ENCODE assay signal across 23 cellular contexts in the genomic region with DNA sequence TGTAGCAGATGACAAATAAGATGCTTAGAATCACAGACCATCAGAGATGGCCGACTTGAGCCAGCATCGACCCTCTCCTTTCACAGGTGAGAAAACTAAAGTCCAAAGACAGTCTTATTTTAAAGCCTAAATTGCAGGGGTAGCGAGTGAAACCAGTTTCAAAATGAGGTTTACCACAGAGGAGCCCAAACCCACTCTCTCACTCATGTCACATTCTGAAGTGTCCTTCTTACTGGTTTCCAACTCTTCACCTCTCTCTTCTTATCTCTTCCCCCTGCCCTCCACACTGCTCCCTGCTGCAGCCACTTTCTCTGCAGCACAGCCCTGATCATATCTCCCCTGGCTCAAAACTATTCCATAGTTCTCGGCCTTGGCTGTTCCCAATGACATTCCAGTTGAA. TPM values are rescaled to one million over a fixed set of nuclear protein-coding genes. Genes with fewer than 3 reads are reported as not detected.
DNase-seq lines count a peak whose midpoint lies in the region; ATAC-seq, FAIRE-seq and TF ChIP-seq lines count a peak whose summit lies in the region.
"Had no signal": no experiment of that assay in that cellular context is flagged by ENCODE, and none has a peak within 500 bp of the region (broad histone marks: within the 10 kb centered on the region; RNA-seq: fewer than 3 reads in every experiment).

No MANE protein-coding gene starts in this region.

- H3K9me3 ChIP-seq in A549 (no peaks in the 10 kb centered on the region), lung (ENCODE audit: control insufficient read depth in 2 of 2, insufficient read depth in 1 of 2, low read length in 1 of 2) (no peaks in the 10 kb centered on the region), MG63 (no peaks in the 10 kb centered on the region)
- no peaks in the 10 kb centered on the region for H3K9me3 ChIP-seq in CD8-positive, alpha-beta T cell (ENCODE audit: low read length)
- H3K9me3 ChIP-seq: colonic mucosa, gastroesophageal sphincter, testis had no signal

- no peak for TF ChIP-seq RAD21 in A549 (conservative IDR thresholded peaks at IDR 0.05 in 1 of 2, IDR thresholded peaks at IDR 0.05 in 1 of 2)

- TF ChIP-seq POLR2A in A549 (IDR thresholded peaks at IDR 0.05; ENCODE audit: low read length): no peak

- H3K27ac Mint-ChIP-seq in CD8-positive, alpha-beta T cell: peak overlapping the region; percentile 19
- H3K27ac Mint-ChIP-seq in T-helper 2 cell treated with Interferon-gamma antibody and Interleukin-4, amounts not matched to agents 5 μg/mL and 100 μg/mL, for 36 hours: no peak overlapping the region
- H3K27ac Mint-ChIP-seq: memory B cell had no signal

- intact Hi-C loops in CD8-positive, alpha-beta T cell (cut with DNase I, micrococcal nuclease): no loop called here

- POLR2A ChIA-PET in A549 (lab: Yijun Ruan, JAX): no interaction called here
- POLR2A ChIA-PET in CD8-positive, alpha-beta T cell (lab: Charles Lee): no interaction called here

- 56% methylated on average over 4 of the region's 4 CpGs for WGBS in A549 (ENCODE audit: missing lambda C conversion rate)
- WGBS in lung, 2 donors: 87 to 96% methylated on average over 4 of the region's 4 CpGs

- H3K4me1 Mint-ChIP-seq in CD8-positive, alpha-beta T cell (ENCODE audit: low read depth): peaks cover 16% of the 10 kb centered on the region
- H3K4me1 Mint-ChIP-seq in T-helper 2 cell treated with Interferon-gamma antibody and Interleukin-4, amounts not matched to agents 5 μg/mL and 100 μg/mL, for 36 hours (ENCODE audit: low read depth): peaks cover 13% of the 10 kb centered on the region

- TF ChIP-seq CTCF in A549 (IDR thresholded peaks at IDR 0.05) (no peak), lung (IDR thresholded peaks at IDR 0.05; ENCODE audit: control extremely low read depth, extremely low read depth) (no peak)
- no peak for TF ChIP-seq CTCF in CD8-positive, alpha-beta T cell (IDR thresholded peaks at IDR 0.05)

- H3K27ac ChIP-seq in A549 (peak overlapping the region; percentile 7 to 40; a peak in 3 of 6 replicates), lung (ENCODE audit: low read depth in 1 of 2, low read length in 1 of 2) (peak overlapping the region; percentile 23 to 38)
- H3K27ac ChIP-seq in CD8-positive, alpha-beta T cell (ENCODE audit: low read depth, low read length): no peak overlapping the region
- H3K27ac ChIP-seq: colonic mucosa, SK-N-MC, testis had no signal

- no peaks in the 10 kb centered on the region for H3K27me3 ChIP-seq in CD8-positive, alpha-beta T cell (ENCODE audit: insufficient read depth, low read length)
- no peaks in the 10 kb centered on the region for H3K27me3 ChIP-seq in lung (ENCODE audit: control insufficient read depth, insufficient read depth)
- H3K27me3 ChIP-seq in MG63: no peaks in the 10 kb centered on the region
- H3K27me3 ChIP-seq: colonic mucosa, gastroesophageal sphincter, testis had no signal

- H3K36me3 Mint-ChIP-seq in CD8-positive, alpha-beta T cell: no peaks in the 10 kb centered on the region
- H3K36me3 Mint-ChIP-seq in T-helper 2 cell treated with Interferon-gamma antibody and Interleukin-4, amounts not matched to agents 5 μg/mL and 100 μg/mL, for 36 hours (ENCODE audit: low read depth): no peaks in the 10 kb centered on the region
- H3K36me3 Mint-ChIP-seq: memory B cell had no signal

- no peak for FAIRE-seq in A549 (lab: Jason Lieb, UNC)
- FAIRE-seq: GM19239, TTC549 had no signal

- no peaks in the 10 kb centered on the region for H3K9me3 Mint-ChIP-seq in CD8-positive, alpha-beta T cell
- no peaks in the 10 kb centered on the region for H3K9me3 Mint-ChIP-seq in T-helper 2 cell treated with Interferon-gamma antibody and Interleukin-4, amounts not matched to agents 5 μg/mL and 100 μg/mL, for 36 hours

- no peaks in the 10 kb centered on the region for H3K36me3 ChIP-seq in CD8-positive, alpha-beta T cell (ENCODE audit: insufficient read depth, low read length)
- no peaks in the 10 kb centered on the region for H3K36me3 ChIP-seq in lung (ENCODE audit: control insufficient read depth in 2 of 2, insufficient read depth in 2 of 2, low read length in 2 of 2)
- no peaks in the 10 kb centered on the region for H3K36me3 ChIP-seq in MG63
- H3K36me3 ChIP-seq: colonic mucosa, gastroesophageal sphincter had no signal

- no peak for DNase-seq in A549 (ENCODE audit: low read depth in 1 of 2, low spot score in 1 of 2)
- no peak for DNase-seq in CD8-positive, alpha-beta T cell
- DNase-seq in T-helper 2 cell treated with Interferon-gamma antibody and Interleukin-4, amounts not matched to agents 5 μg/mL and 100 μg/mL, for 36 hours (ENCODE audit: low spot score): no peak
- DNase-seq in lung (ENCODE audit: low spot score): no peak
- DNase-seq in stimulated activated CD4-positive, alpha-beta T cell treated with anti-CD3 and anti-CD28 coated beads, Interleukin-4, amount 100 ng/mL, for 24 hours: no peak
- DNase-seq in MG63: no peak
- no peak for DNase-seq in NCI-H2081 (lab: John Stamatoyannopoulos, UW)
- no peak for DNase-seq in HuH-7 (ENCODE audit: low spot score)
- DNase-seq: activated T-cell treated with anti-CD3 and anti-CD28 coated beads, Interleukin-2, amount 50 U/mL, for 48 hours; amniotic stem cell; colonic mucosa; DMS153; NCI-H2029; NCI-H526 treated with DMSO at 0.1 percent for 48 hours; right cardiac atrium; stimulated activated CD4-positive, alpha-beta T cell treated with anti-CD3 and anti-CD28 coated beads, Interleukin-2, amount 100 ng/mL, for 24 hours; testis had no signal

- no peak for TF ChIP-seq EP300 in A549 (IDR thresholded peaks at IDR 0.05)

- CTCF ChIA-PET in A549 (lab: Yijun Ruan, JAX): interaction anchor here (1.0 to 1.7 kb wide), 2 partner anchors 42 to 130 kb away, joined by 4 read pairs; no protein-coding TSS in a partner anchor
- CTCF ChIA-PET in CD8-positive, alpha-beta T cell (lab: Charles Lee): no interaction called here

- H3K4me3 ChIP-seq in A549: no peak overlapping the region
- H3K4me3 ChIP-seq in CD8-positive, alpha-beta T cell (ENCODE audit: low read depth, low read length): no peak overlapping the region
- H3K4me3 ChIP-seq in lung: no peak overlapping the region
- H3K4me3 ChIP-seq in MG63: no peak overlapping the region
- H3K4me3 ChIP-seq: colonic mucosa, gastroesophageal sphincter, SK-N-MC, testis had no signal

- no peaks in the 10 kb centered on the region for H3K27me3 Mint-ChIP-seq in CD8-positive, alpha-beta T cell (ENCODE audit: low read depth)
- peaks cover 17% of the 10 kb centered on the region for H3K27me3 Mint-ChIP-seq in T-helper 2 cell treated with Interferon-gamma antibody and Interleukin-4, amounts not matched to agents 5 μg/mL and 100 μg/mL, for 36 hours (ENCODE audit: low read depth)

- peaks cover 12% of the 10 kb centered on the region; the same call in 2 of the 3 replicates for H3K4me1 ChIP-seq in A549
- peaks cover 11% of the 10 kb centered on the region for H3K4me1 ChIP-seq in CD8-positive, alpha-beta T cell (ENCODE audit: insufficient read depth, low read length)
- no peaks in the 10 kb centered on the region for H3K4me1 ChIP-seq in lung (ENCODE audit: control insufficient read depth in 2 of 2, insufficient read depth in 2 of 2, low read length in 2 of 2)
- H3K4me1 ChIP-seq: colonic mucosa, gastroesophageal sphincter had no signal

- H3K4me2 ChIP-seq in A549: no peak overlapping the region

- ATAC-seq in A549 (no peak), lung (ENCODE audit: insufficient read depth, low FRiP score) (no peak)
- ATAC-seq in CD8-positive, alpha-beta T cell: no peak

- peak overlapping the region; percentile 5 for H3K4me3 Mint-ChIP-seq in CD8-positive, alpha-beta T cell
- peak overlapping the region; percentile 20 for H3K4me3 Mint-ChIP-seq in T-helper 2 cell treated with Interferon-gamma antibody and Interleukin-4, amounts not matched to agents 5 μg/mL and 100 μg/mL, for 36 hours
- H3K4me3 Mint-ChIP-seq: memory B cell had no signal

TF ChIP-seq in A549, 52 proteins besides CTCF, POLR2A, EP300 and RAD21:
- no peak for TF ChIP-seq FOSL2 (IDR thresholded peaks at IDR 0.05)
- TF ChIP-seq FOSL2 (CRISPR knock-in tag; IDR thresholded peaks at IDR 0.05): no peak
- no peak for TF ChIP-seq SREBF2 (IDR thresholded peaks at IDR 0.05)
- TF ChIP-seq ZC3H11A (IDR thresholded peaks at IDR 0.05): no peak
- no peak for TF ChIP-seq MAX (IDR thresholded peaks at IDR 0.05)
- TF ChIP-seq E2F6 (IDR thresholded peaks at IDR 0.05; ENCODE audit: borderline replicate concordance, low read depth): no peak

RNA-seq across cellular contexts. Expression of gene NID2, which starts 57.0 kb away (rescaled TPM):
- polyA plus RNA-seq in A549 (2011; rRNA removed) (7.3 and 10.3 TPM in 2 replicates), A549 (2017; fragmentation: RNase III; extraction: RNeasy Plus Mini Kit Qiagen cat#74134 plus additional on column Dnase treatment) (18.9 to 23.3 TPM (median 20.6 TPM) in 3 replicates), lung (1 to 10 TPM; 3.4 to 6.0 TPM)
- polyA plus RNA-seq in A549 (2012; cell fraction: cytosol; rRNA removed): 1.8 and 2.0 TPM in 2 replicates
- polyA plus RNA-seq in A549 (2012; cell fraction: nucleus; rRNA removed): 7.0 and 7.2 TPM in 2 replicates
- 7.8 and 7.9 TPM in 2 replicates for polyA minus RNA-seq in A549 (2011; rRNA and poly(A)+ RNA removed)
- total RNA-seq in CD8-positive, alpha-beta T cell: not detected
- 100 to 1,000 TPM in 1 of 2 donors, 1 to 10 TPM in 1; 9.7 to 116 TPM for total RNA-seq in lung
- 2.3 and 4.6 TPM in 2 replicates for total RNA-seq in MG63 (2014; rRNA removed; shearing (Covaris generic); ENCODE audit: low replicate concordance)
- total RNA-seq: OCI-LY7 had no signal
